9 cellular contexts compared by ENCODE assay signal in genomic region chr6:114989279-114989964, GRCh38.
DNase-seq lines count a peak whose midpoint lies in the region; ATAC-seq and TF ChIP-seq lines count a peak whose summit lies in the region.
"Had no signal": no experiment of that assay in that cellular context is flagged by ENCODE, and none has a peak within 500 bp of the region (broad histone marks: within the 10 kb centered on the region; RNA-seq: fewer than 3 reads in every experiment).

No MANE protein-coding gene starts in this region.

- no peaks in the 10 kb centered on the region for H3K27me3 Mint-ChIP-seq in central memory CD8-positive, alpha-beta T cell

- H3K27me3 ChIP-seq in foreskin keratinocyte: no peaks in the 10 kb centered on the region
- H3K27me3 ChIP-seq in MG63: no peaks in the 10 kb centered on the region

- no peak overlapping the region for H3K27ac Mint-ChIP-seq in central memory CD8-positive, alpha-beta T cell (ENCODE audit: low read depth)

- no peaks in the 10 kb centered on the region for H3K36me3 ChIP-seq in MG63

- no peaks in the 10 kb centered on the region for H3K4me1 ChIP-seq in foreskin keratinocyte

- H3K4me1 Mint-ChIP-seq in central memory CD8-positive, alpha-beta T cell: no peaks in the 10 kb centered on the region

- H3K36me3 Mint-ChIP-seq in central memory CD8-positive, alpha-beta T cell (ENCODE audit: insufficient read depth): no peaks in the 10 kb centered on the region

- no peak overlapping the region for H3K27ac ChIP-seq in foreskin keratinocyte
- H3K27ac ChIP-seq: 22Rv1 had no signal

- no peaks in the 10 kb centered on the region for H3K9me3 ChIP-seq in MG63

- ATAC-seq in GM21447 (IDR thresholded peaks at IDR 0.05; ENCODE audit: unreplicated experiment): peak; percentile 87
- ATAC-seq in HG03196 (IDR thresholded peaks at IDR 0.05; ENCODE audit: unreplicated experiment): peak; percentile 99
- ATAC-seq in central memory CD8-positive, alpha-beta T cell (replicated peaks; ENCODE audit: extremely low read depth, poor library complexity, severe bottlenecking): peak; percentile 68
- ATAC-seq in foreskin keratinocyte: no peak

- no peak overlapping the region for H3K4me3 ChIP-seq in MG63

- peak; percentile 50 for DNase-seq in NK-92 treated with Interleukin-12 subunit alpha and Interleukin-12 subunit beta, amount 100 ng/mL, for 24 hours (lab: John Stamatoyannopoulos, UW)
- DNase-seq in NK-92 (lab: John Stamatoyannopoulos, UW; ENCODE audit: unreplicated experiment): no peak
- no peak for DNase-seq in central memory CD8-positive, alpha-beta T cell (ENCODE audit: low spot score in 2 of 2)
- no peak for DNase-seq in foreskin keratinocyte
- DNase-seq in CD1c-positive myeloid dendritic cell (ENCODE audit: extremely low spot score): no peak
- DNase-seq in MG63: no peak

- TF ChIP-seq CTCF in foreskin keratinocyte (conservative IDR thresholded peaks at IDR 0.05): no peak

- H3K4me3 Mint-ChIP-seq in central memory CD8-positive, alpha-beta T cell: no peak overlapping the region

- H3K9me3 Mint-ChIP-seq in central memory CD8-positive, alpha-beta T cell: peaks cover 4% of the 10 kb centered on the region
